22 cellular contexts compared by ENCODE assay signal in genomic region chr11:77088236-77089003, GRCh38. TPM values are rescaled to one million over a fixed set of nuclear protein-coding genes. Genes with fewer than 3 reads are reported as not detected.
A peak's percentile ranks its signal among the peaks of the same experiment; 100 is the strongest.
DNase-seq lines count a peak whose midpoint lies in the region; ATAC-seq and TF ChIP-seq lines count a peak whose summit lies in the region.
"Had no signal": no experiment of that assay in that cellular context is flagged by ENCODE, and none has a peak within 500 bp of the region (broad histone marks: within the 10 kb centered on the region; RNA-seq: fewer than 3 reads in every experiment).

No MANE protein-coding gene starts in this region.

- H3K4me2 ChIP-seq in osteoblast (ENCODE audit: insufficient read depth, low read length): no peak overlapping the region
- H3K4me2 ChIP-seq: GM23338 had no signal

- TF ChIP-seq CTCF in left ventricle myocardium inferior (IDR thresholded peaks at IDR 0.05; ENCODE audit: borderline replicate concordance) (no peak), osteoblast (IDR thresholded peaks at IDR 0.05; ENCODE audit: extremely low read depth, low read depth, low read length) (no peak), coronary artery (IDR thresholded peaks at IDR 0.05) (no peak)

- H3K4me1 ChIP-seq in left ventricle myocardium inferior (peaks cover 8% of the 10 kb centered on the region), osteoblast (ENCODE audit: insufficient read depth, low read length) (no peaks in the 10 kb centered on the region)

- H3K9me3 ChIP-seq in left ventricle myocardium inferior (replicated peaks) (no peaks in the 10 kb centered on the region), osteoblast (ENCODE audit: low read depth, low read length) (no peaks in the 10 kb centered on the region)
- H3K9me3 ChIP-seq: thoracic aorta had no signal

- no peaks in the 10 kb centered on the region for H3K36me3 ChIP-seq in left ventricle myocardium inferior
- no peaks in the 10 kb centered on the region for H3K36me3 ChIP-seq in osteoblast (ENCODE audit: insufficient read depth, low read length)
- H3K36me3 ChIP-seq: thoracic aorta had no signal

- H3K27ac ChIP-seq in left ventricle myocardium inferior (replicated peaks): no peak overlapping the region
- H3K27ac ChIP-seq in osteoblast (ENCODE audit: low read depth, low read length): no peak overlapping the region
- peak overlapping the region in 1 of 2 donors; percentile 27 for H3K27ac ChIP-seq in coronary artery
- H3K27ac ChIP-seq: HL-60, thoracic aorta had no signal

- ATAC-seq in esophagus mucosa (peak; percentile 86), HG03097 (IDR thresholded peaks at IDR 0.05; ENCODE audit: low FRiP score, unreplicated experiment) (no peak)
- ATAC-seq: GM23338 had no signal

- peaks cover 14% of the 10 kb centered on the region for H4K20me1 ChIP-seq in osteoblast (ENCODE audit: insufficient read depth, low read length)

- peaks cover 2% of the 10 kb centered on the region for H3K79me2 ChIP-seq in osteoblast (ENCODE audit: insufficient read depth, low read length)

- no peak overlapping the region for H2AFZ ChIP-seq in osteoblast (ENCODE audit: low read length)
- H2AFZ ChIP-seq: GM23338 had no signal

- DNase-seq in left ventricle myocardium inferior (peak; percentile 9), cardiac septum (ENCODE audit: low spot score) (no peak), osteoblast (ENCODE audit: insufficient read length, low spot score, missing footprints) (peak; percentile 90), coronary artery (ENCODE audit: low spot score) (no peak), NAMALWA (ENCODE audit: low spot score) (no peak)
- no peak for DNase-seq in activated T-cell treated with anti-CD3 and anti-CD28 coated beads, Interleukin-2, amount 50 U/mL, for 1 hour
- DNase-seq: ACHN; activated effector memory CD4-positive, alpha-beta T cell treated with Interleukin-2 at 50 U/mL for 16 hours; amygdala; CD8-positive, alpha-beta memory T cell; EL; KG1; NCI-H446; stimulated activated CD4-positive, alpha-beta T cell treated with anti-CD3 and anti-CD28 coated beads, Interleukin-2, amount 100 ng/mL, for 48 hours had no signal

- H3K4me3 ChIP-seq in left ventricle myocardium inferior: no peak overlapping the region
- H3K4me3 ChIP-seq in osteoblast (ENCODE audit: insufficient read depth, low read length): no peak overlapping the region
- no peak overlapping the region for H3K4me3 ChIP-seq in coronary artery
- H3K4me3 ChIP-seq: GM23338, thoracic aorta had no signal

- H3K27me3 ChIP-seq in left ventricle myocardium inferior (ENCODE audit: low read depth) (no peaks in the 10 kb centered on the region), osteoblast (ENCODE audit: insufficient read depth, low read length) (no peaks in the 10 kb centered on the region)

- intact Hi-C loops in left ventricle myocardium inferior (cut with micrococcal nuclease) (loop anchor here (2.0 kb wide), 1 partner anchor 36 kb away; no protein-coding TSS in a partner anchor), cardiac septum (cut with DNase I) (no loop called here)

RNA-seq across cellular contexts. Expression of gene OMP, which starts 14.2 kb away (rescaled TPM):
- total RNA-seq in left ventricle myocardium inferior (not detected), cardiac septum (not detected), esophagus mucosa (not detected), osteoblast (0.88 TPM in 1 of 2 replicates, not detected in the other)
- total RNA-seq: CD8-positive, alpha-beta memory T cell; epithelial cell of proximal tubule; OCI-LY7; thoracic aorta had no signal

RNA-seq across cellular contexts. Expression of gene CAPN5, which starts 21.6 kb away (rescaled TPM):
- total RNA-seq in left ventricle myocardium inferior: 2.3 TPM
- total RNA-seq in cardiac septum: 4.0 TPM
- total RNA-seq in esophagus mucosa: 30.4 TPM
- total RNA-seq in osteoblast: 6.5 and 8.5 TPM in 2 replicates

RNA-seq across cellular contexts. Expression of gene MYO7A, which starts 39.6 kb away (rescaled TPM):
- 3.2 TPM for total RNA-seq in left ventricle myocardium inferior
- total RNA-seq in cardiac septum: 3.0 TPM
- total RNA-seq in esophagus mucosa: 0.96 TPM
- total RNA-seq in osteoblast: under 0.01 TPM in 2 replicates
- total RNA-seq: OCI-LY7 had no signal

RNA-seq across cellular contexts. Expression of gene B3GNT6, which starts 54.2 kb away (rescaled TPM):
- not detected for total RNA-seq in left ventricle myocardium inferior
- not detected for total RNA-seq in cardiac septum
- total RNA-seq in esophagus mucosa: 2.3 TPM
- total RNA-seq in osteoblast: not detected in 2 replicates
- total RNA-seq: CD8-positive, alpha-beta memory T cell; epithelial cell of proximal tubule; GM23338; OCI-LY7; renal cortical epithelial cell had no signal

Comparison
In these comparisons a context has a peak if more than half of its experiments do, and no peak if none do; other contexts are left out.
1. DNase-seq: peak in left ventricle myocardium inferior (single experiment) and osteoblast (single experiment); none in cardiac septum (single experiment), coronary artery (single experiment), NAMALWA (single experiment) and activated T-cell treated with anti-CD3 and anti-CD28 coated beads, Interleukin-2, amount 50 U/mL, for 1 hour (single experiment).